In genomic region chr5:6712136-6712581, GRCh38 we compare ENCODE assay signal across 8 cellular contexts. TPM values are rescaled to one million over a fixed set of nuclear protein-coding genes. Genes with fewer than 3 reads are reported as not detected.
DNase-seq lines count a peak whose midpoint lies in the region; ATAC-seq, FAIRE-seq and TF ChIP-seq lines count a peak whose summit lies in the region.

No MANE protein-coding gene starts in this region.

- no peak for FAIRE-seq in H54 (lab: Jason Lieb, UNC)
- FAIRE-seq in kidney (lab: Jason Lieb, UNC) = no peak

- H3K27me3 ChIP-seq in WERI-Rb-1 (ENCODE audit: insufficient read depth, low read depth, severe bottlenecking) = no peaks in the 10 kb centered on the region

- intact Hi-C loops in kidney (cut with DNase I) = no loop called here

- TF ChIP-seq CTCF in WERI-Rb-1 (IDR thresholded peaks at IDR 0.05; ENCODE audit: low read depth, low read length) (peak; percentile 16; the same call in 1 of the 2 replicates), kidney (IDR thresholded peaks at IDR 0.05; ENCODE audit: borderline replicate concordance, extremely low read depth, insufficient read depth) (no peak)

- H3K27ac ChIP-seq in WERI-Rb-1 = peak overlapping the region; percentile 97
- peak overlapping the region; percentile 95 to 97 for H3K27ac ChIP-seq in kidney (ENCODE audit: low read depth in 2 of 2, low read length in 2 of 2)

- DNase-seq in DMS53 treated with DMSO at 0.1 percent for 48 hours (lab: John Stamatoyannopoulos, UW; ENCODE audit: unreplicated experiment) (peak; percentile 69), H54 (ENCODE audit: insufficient read length, low spot score) (peak; percentile 64), NCI-H1694 (lab: John Stamatoyannopoulos, UW) (peak; percentile 33), WERI-Rb-1 (peak; percentile 65), kidney (peak; percentile 86)
- peak; percentile 42 for DNase-seq in central memory CD4-positive, alpha-beta T cell
- DNase-seq in stimulated activated CD4-positive, alpha-beta T cell treated with anti-CD3 and anti-CD28 coated beads, Interleukin-4, amount 100 ng/mL, for 1 hour = peak; percentile 45

- no peak; the same call in none of the 2 replicates for TF ChIP-seq POLR2A in H54 (IDR thresholded peaks at IDR 0.05; ENCODE audit: low read depth, low read length)

- H3K9ac ChIP-seq in kidney (ENCODE audit: low read length in 2 of 2) = peak overlapping the region; percentile 81

- no peaks in the 10 kb centered on the region for H3K9me3 ChIP-seq in WERI-Rb-1 (ENCODE audit: severe bottlenecking)
- no peaks in the 10 kb centered on the region for H3K9me3 ChIP-seq in kidney (ENCODE audit: control insufficient read depth in 1 of 2, low read length in 2 of 2)

- no peak for ATAC-seq in HG02763 (IDR thresholded peaks at IDR 0.05; ENCODE audit: unreplicated experiment)

- peaks cover 12 to 24% of the 10 kb centered on the region in 2 donors for H3K4me1 ChIP-seq in kidney (ENCODE audit: control insufficient read depth in 1 of 2, insufficient read depth in 1 of 2, low read depth in 1 of 2, low read length in 2 of 2)

- H3K36me3 ChIP-seq in WERI-Rb-1 (peaks cover 23% of the 10 kb centered on the region), kidney (ENCODE audit: control insufficient read depth in 1 of 2, insufficient read depth in 2 of 2, low read length in 2 of 2) (peaks cover 0 to 2% of the 10 kb centered on the region in 2 donors)

- peak overlapping the region; percentile 91 for H3K4me3 ChIP-seq in WERI-Rb-1 (ENCODE audit: low read depth, low read length)
- peak overlapping the region; percentile 62 to 86 for H3K4me3 ChIP-seq in kidney (ENCODE audit: low read length in 2 of 2)

RNA-seq across cellular contexts. Expression of gene TENT4A, which starts 1.1 kb away (rescaled TPM):
- 22.8 TPM for total RNA-seq in kidney
- 4.8 TPM for polyA plus RNA-seq in kidney (ENCODE audit: insufficient read depth, low read depth, low replicate concordance)

Comparison
In these comparisons a context has a peak if more than half of its experiments do, and no peak if none do; other contexts are left out.
1. DNase-seq: peak in every context shown above with its lines; median percentile 86 in kidney; 69 in DMS53 treated with DMSO at 0.1 percent for 48 hours; 65 in WERI-Rb-1; 64 in H54; 45 in stimulated activated CD4-positive, alpha-beta T cell treated with anti-CD3 and anti-CD28 coated beads, Interleukin-4, amount 100 ng/mL, for 1 hour; 42 in central memory CD4-positive, alpha-beta T cell; 33 in NCI-H1694.